Comparison of ENCODE assay signal across 13 cellular contexts in genomic region chr21:43731476-43731875, GRCh38. TPM values are rescaled to one million over a fixed set of nuclear protein-coding genes. Genes with fewer than 3 reads are reported as not detected.
A peak's percentile ranks its signal among the peaks of the same experiment; 100 is the strongest.
DNase-seq lines count a peak whose midpoint lies in the region; ATAC-seq and TF ChIP-seq lines count a peak whose summit lies in the region.
"Had no signal": no experiment of that assay in that cellular context is flagged by ENCODE, and none has a peak within 500 bp of the region (broad histone marks: within the 10 kb centered on the region; RNA-seq: fewer than 3 reads in every experiment).

No MANE protein-coding gene starts in this region.

- H3K4me1 ChIP-seq in GM23338 (ENCODE audit: insufficient read depth) (peaks cover 7% of the 10 kb centered on the region; the same call in 1 of the 2 replicates), body of pancreas (peaks cover 66% of the 10 kb centered on the region), liver (ENCODE audit: control insufficient read depth in 4 of 4, insufficient read depth in 4 of 4, low read length in 3 of 4) (peaks cover 30 to 67% (median 51%) of the 10 kb centered on the region in 4 donors)

- no peaks in the 10 kb centered on the region for H3K36me3 ChIP-seq in GM23338 (ENCODE audit: insufficient read depth)
- no peaks in the 10 kb centered on the region for H3K36me3 ChIP-seq in body of pancreas (replicated peaks in 1 of 2; ENCODE audit: insufficient read depth in 1 of 2, low read depth in 2 of 2)
- no peaks in the 10 kb centered on the region for H3K36me3 ChIP-seq in liver (ENCODE audit: control insufficient read depth in 4 of 4, insufficient read depth in 3 of 4, low read depth in 1 of 4, low read length in 3 of 4)

- H2AFZ ChIP-seq in GM23338 = no peak overlapping the region

- H3K27ac Mint-ChIP-seq in GM23338 = peak overlapping the region; percentile 32; the same call in 1 of the 2 replicates
- H3K27ac Mint-ChIP-seq: progenitor cell of endocrine pancreas had no signal

- H3K9ac ChIP-seq in liver (ENCODE audit: low read depth in 1 of 2, low read length in 2 of 2) = peak overlapping the region; percentile 36 to 56

- H3K36me3 Mint-ChIP-seq in GM23338 (ENCODE audit: low read depth) = peaks cover 4% of the 10 kb centered on the region; the same call in 1 of the 3 replicates

- H3K4me1 Mint-ChIP-seq in GM23338 = peaks cover 33% of the 10 kb centered on the region

- H4K20me1 ChIP-seq in GM23338 (replicated peaks; ENCODE audit: insufficient read depth) = peaks cover 8% of the 10 kb centered on the region

- intact Hi-C loops in body of pancreas (cut with DNase I) = no loop called here

- 39 to 73% methylated on average over 3 to 6 of the region's 6 CpGs for WGBS in body of pancreas, 2 donors
- WGBS in liver = 29% methylated on average over 6 of the region's 6 CpGs

- no peak overlapping the region for H3K4me3 Mint-ChIP-seq in GM23338

- no peak overlapping the region for H3K4me2 ChIP-seq in GM23338

- H3F3A ChIP-seq in GM23338 (replicated peaks; ENCODE audit: low read depth) = peaks cover 11% of the 10 kb centered on the region; the same call in 1 of the 2 replicates

- ATAC-seq in GM23338 (no peak), body of pancreas (no peak), HG03521 (IDR thresholded peaks at IDR 0.05; ENCODE audit: unreplicated experiment) (no peak)

- H3K4me3 ChIP-seq in GM23338 = no peak overlapping the region
- no peak overlapping the region for H3K4me3 ChIP-seq in body of pancreas
- peak overlapping the region in 1 of 3 donors; percentile 17 for H3K4me3 ChIP-seq in liver (ENCODE audit: low read depth in 1 of 3, low read length in 3 of 3)
- H3K4me3 ChIP-seq: lung had no signal

- no peaks in the 10 kb centered on the region; the same call in 2 of the 3 replicates for H3K9me3 Mint-ChIP-seq in GM23338

- peaks cover 44% of the 10 kb centered on the region for H3K79me2 ChIP-seq in GM23338 (replicated peaks; ENCODE audit: insufficient read depth)

- no peak for TF ChIP-seq POLR2A in body of pancreas (IDR thresholded peaks at IDR 0.05)

- peaks cover 18% of the 10 kb centered on the region for H3K27me3 Mint-ChIP-seq in GM23338 (ENCODE audit: insufficient read depth, low read depth, poor library complexity)
- H3K27me3 Mint-ChIP-seq: progenitor cell of endocrine pancreas had no signal

- H3K27ac ChIP-seq in GM23338 (ENCODE audit: low read depth) (no peak overlapping the region), body of pancreas (peak overlapping the region in 3 of 4 donors; percentile 31 to 55 (median 53)), liver (ENCODE audit: low read depth in 1 of 2, low read length in 2 of 2) (peak overlapping the region; percentile 77 to 93), substantia nigra (ENCODE audit: low read depth, low read length, poor library complexity, severe bottlenecking) (peak overlapping the region; percentile 43)

- DNase-seq in GM23338 (ENCODE audit: low spot score) = no peak
- DNase-seq in body of pancreas = peak in 2 of 4 donors; percentile 48 to 55
- no peak for DNase-seq in substantia nigra (lab: John Stamatoyannopoulos, UW)
- DNase-seq in activated CD4-positive, alpha-beta T cell treated with anti-CD3 and anti-CD28 coated beads, Interleukin-2, amount 50 U/mL, for 4 hours = no peak
- DNase-seq in T-helper 1 cell = no peak
- DNase-seq: activated CD8-positive, alpha-beta memory T cell treated with anti-CD3 and anti-CD28 coated beads, Interleukin-2, amount 50 U/mL, for 4 hours; GF-D8; SHP77 treated with DMSO at 0.1 percent for 48 hours; stimulated activated CD4-positive, alpha-beta T cell treated with anti-CD3 and anti-CD28 coated beads, Interleukin-2, amount 100 ng/mL, for 24 hours had no signal

- TF ChIP-seq CTCF in GM23338 (conservative IDR thresholded peaks at IDR 0.05; ENCODE audit: low read depth in 2 of 2) (no peak), body of pancreas (IDR thresholded peaks at IDR 0.05) (no peak), liver (IDR thresholded peaks at IDR 0.05; ENCODE audit: low read depth, low read length, missing input control) (no peak)

- H3K9me3 ChIP-seq in body of pancreas (no peaks in the 10 kb centered on the region), liver (ENCODE audit: control insufficient read depth in 4 of 4, low read length in 3 of 4) (no peaks in the 10 kb centered on the region)

- no peaks in the 10 kb centered on the region for H3K9me2 ChIP-seq in GM23338 (ENCODE audit: insufficient read depth)

- H3K27me3 ChIP-seq in GM23338 (ENCODE audit: insufficient read depth) (no peaks in the 10 kb centered on the region), body of pancreas (no peaks in the 10 kb centered on the region), liver (ENCODE audit: control insufficient read depth in 4 of 4, insufficient read depth in 4 of 4, low read length in 3 of 4) (no peaks in the 10 kb centered on the region)

- peak in 1 of 2 donors; percentile 24 for TF ChIP-seq RAD21 in liver (IDR thresholded peaks at IDR 0.05)

TF ChIP-seq in GM23338, 12 proteins besides CTCF, POLR2A, EP300 and RAD21 (continues in another document):
- TF ChIP-seq ZNF114 (CRISPR knock-in tag; IDR thresholded peaks at IDR 0.05) (no peak), NANOG (IDR thresholded peaks at IDR 0.05; ENCODE audit: borderline replicate concordance) (no peak), ZNF331 (CRISPR knock-in tag; IDR thresholded peaks at IDR 0.05; ENCODE audit: low read depth) (no peak), STAT1 (IDR thresholded peaks at IDR 0.05; ENCODE audit: unreplicated experiment) (no peak), CREB1 (CRISPR knock-in tag; IDR thresholded peaks at IDR 0.05; ENCODE audit: low read depth) (no peak), POLR2AphosphoS5 (IDR thresholded peaks at IDR 0.05; ENCODE audit: low read depth) (no peak)

TF ChIP-seq in liver, 16 proteins besides CTCF, POLR2A, EP300 and RAD21 (continues in another document):
- TF ChIP-seq RXRA (IDR thresholded peaks at IDR 0.05) = peak; percentile 53 to 73
- no peak for TF ChIP-seq ATF3 (IDR thresholded peaks at IDR 0.05)
- TF ChIP-seq SP1 (IDR thresholded peaks at IDR 0.05) = peak; percentile 95
- TF ChIP-seq NR2F2 (IDR thresholded peaks at IDR 0.05) = no peak
- TF ChIP-seq HNF4G (IDR thresholded peaks at IDR 0.05) = peak; percentile 56
- TF ChIP-seq YY1 (IDR thresholded peaks at IDR 0.05) = peak; percentile 69
- TF ChIP-seq, protein P1, sequence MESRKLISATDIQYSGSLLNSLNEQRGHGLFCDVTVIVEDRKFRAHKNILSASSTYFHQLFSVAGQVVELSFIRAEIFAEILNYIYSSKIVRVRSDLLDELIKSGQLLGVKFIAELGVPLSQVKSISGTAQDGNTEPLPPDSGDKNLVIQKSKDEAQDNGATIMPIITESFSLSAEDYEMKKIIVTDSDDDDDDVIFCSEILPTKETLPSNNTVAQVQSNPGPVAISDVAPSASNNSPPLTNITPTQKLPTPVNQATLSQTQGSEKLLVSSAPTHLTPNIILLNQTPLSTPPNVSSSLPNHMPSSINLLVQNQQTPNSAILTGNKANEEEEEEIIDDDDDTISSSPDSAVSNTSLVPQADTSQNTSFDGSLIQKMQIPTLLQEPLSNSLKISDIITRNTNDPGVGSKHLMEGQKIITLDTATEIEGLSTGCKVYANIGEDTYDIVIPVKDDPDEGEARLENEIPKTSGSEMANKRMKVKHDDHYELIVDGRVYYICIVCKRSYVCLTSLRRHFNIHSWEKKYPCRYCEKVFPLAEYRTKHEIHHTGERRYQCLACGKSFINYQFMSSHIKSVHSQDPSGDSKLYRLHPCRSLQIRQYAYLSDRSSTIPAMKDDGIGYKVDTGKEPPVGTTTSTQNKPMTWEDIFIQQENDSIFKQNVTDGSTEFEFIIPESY (IDR thresholded peaks at IDR 0.05) = no peak
- peak; percentile 23 for TF ChIP-seq FOXA2 (IDR thresholded peaks at IDR 0.05)
- no peak for TF ChIP-seq FOXA1 (IDR thresholded peaks at IDR 0.05)
- TF ChIP-seq HNF4A (conservative IDR thresholded peaks at IDR 0.05) = peak; percentile 91 to 93

RNA-seq across cellular contexts. Expression of gene PDXK, which starts 12.5 kb away (rescaled TPM):
- total RNA-seq in GM23338 (2014; rRNA removed; shearing (Covaris generic)) = 56.7 and 66.3 TPM in 2 replicates
- polyA plus RNA-seq in GM23338 (2016; fragmentation: Nextera tagmentation; extraction: Ambion mirVana) (48.6 and 53.2 TPM in 2 replicates), liver (10 to 100 TPM; 34.7 to 35.0 TPM)
- total RNA-seq in body of pancreas (10 to 100 TPM; 33.7 to 68.9 TPM), liver (100 to 1,000 TPM in 1 of 2 donors, 10 to 100 TPM in 1; 20.5 to 104 TPM)

RNA-seq across cellular contexts. Expression of gene CSTB, which starts 44.6 kb away (rescaled TPM):
- total RNA-seq in GM23338 (2014; rRNA removed; shearing (Covaris generic)) = 10.0 and 10.1 TPM in 2 replicates
- polyA plus RNA-seq in GM23338 (2016; fragmentation: Nextera tagmentation; extraction: Ambion mirVana) (142 and 147 TPM in 2 replicates), liver (10 to 100 TPM; 59.8 to 62.4 TPM)
- total RNA-seq in body of pancreas (10 to 100 TPM in 1 of 2 donors, 1 to 10 TPM in 1; 8.6 to 11.9 TPM), liver (1 to 10 TPM; 3.8 to 7.7 TPM)

RNA-seq across cellular contexts. Expression of gene RRP1, which starts 57.9 kb away (rescaled TPM):
- 54.6 and 63.5 TPM in 2 replicates for total RNA-seq in GM23338 (2014; rRNA removed; shearing (Covaris generic))
- polyA plus RNA-seq in GM23338 (2016; fragmentation: Nextera tagmentation; extraction: Ambion mirVana) = 33.2 and 36.5 TPM in 2 replicates
- total RNA-seq in body of pancreas = 10 to 100 TPM in 1 of 2 donors, 1 to 10 TPM in 1; 9.9 to 27.7 TPM
- 10 to 100 TPM in 1 of 2 donors, 1 to 10 TPM in 1; 5.4 to 15.0 TPM for total RNA-seq in liver
- 1 to 10 TPM; 7.4 to 8.0 TPM for polyA plus RNA-seq in liver
